In genomic region chr3:136283627-136284026, GRCh38 we compare ENCODE assay signal across 15 cellular contexts. TPM values are rescaled to one million over a fixed set of nuclear protein-coding genes. Genes with fewer than 3 reads are reported as not detected.
DNase-seq lines count a peak whose midpoint lies in the region; FAIRE-seq and TF ChIP-seq lines count a peak whose summit lies in the region.
"Had no signal": no experiment of that assay in that cellular context is flagged by ENCODE, and none has a peak within 500 bp of the region (broad histone marks: within the 10 kb centered on the region; RNA-seq: fewer than 3 reads in every experiment).

No MANE protein-coding gene starts in this region.

- TF ChIP-seq CTCF in DOHH2 (IDR thresholded peaks at IDR 0.05; ENCODE audit: low read depth, low read length, poor library complexity, severe bottlenecking) (no peak), fibroblast of villous mesenchyme (IDR thresholded peaks at IDR 0.05; ENCODE audit: insufficient read depth, low read depth, low read length) (no peak), osteoblast (IDR thresholded peaks at IDR 0.05; ENCODE audit: extremely low read depth, low read depth, low read length) (no peak)

- H3K36me3 ChIP-seq in DOHH2 (ENCODE audit: control insufficient read depth, low read length) = peaks cover 59% of the 10 kb centered on the region
- H3K36me3 ChIP-seq in osteoblast (ENCODE audit: insufficient read depth, low read length) = peaks cover 27% of the 10 kb centered on the region

- H3K9me3 ChIP-seq in DOHH2 (ENCODE audit: control insufficient read depth, insufficient read depth, low read length) (peaks cover 22% of the 10 kb centered on the region; the same call in 1 of the 2 replicates), osteoblast (ENCODE audit: low read depth, low read length) (no peaks in the 10 kb centered on the region)

- H3K4me1 ChIP-seq in DOHH2 (ENCODE audit: control insufficient read depth, low read length) = peaks cover 70% of the 10 kb centered on the region
- no peaks in the 10 kb centered on the region for H3K4me1 ChIP-seq in osteoblast (ENCODE audit: insufficient read depth, low read length)
- H3K4me1 ChIP-seq: HAP-1 had no signal

- no peak overlapping the region for H2AFZ ChIP-seq in osteoblast (ENCODE audit: low read length)

- H3K4me2 ChIP-seq in DOHH2 (ENCODE audit: low read length) (peak overlapping the region; percentile 82; the same call in 1 of the 2 replicates), osteoblast (ENCODE audit: insufficient read depth, low read length) (no peak overlapping the region)

- no peak overlapping the region for H3K27ac ChIP-seq in DOHH2 (ENCODE audit: low read depth, low read length)
- no peak overlapping the region for H3K27ac ChIP-seq in osteoblast (ENCODE audit: low read depth, low read length)
- H3K27ac ChIP-seq: 22Rv1 had no signal

- no peak for FAIRE-seq in HTR-8/SVneo (lab: Jason Lieb, UNC)
- FAIRE-seq: GM12892, H1, HepG2 had no signal

- H3K9me2 ChIP-seq in DOHH2 (replicated peaks; ENCODE audit: control insufficient read depth, low read length) = no peaks in the 10 kb centered on the region

- H3K4me3 ChIP-seq in DOHH2 (ENCODE audit: low read length) (no peak overlapping the region), fibroblast of villous mesenchyme (ENCODE audit: low read depth, low read length) (no peak overlapping the region), osteoblast (ENCODE audit: insufficient read depth, low read length) (no peak overlapping the region)
- H3K4me3 ChIP-seq: HAP-1 had no signal

- H3K79me2 ChIP-seq in DOHH2 (ENCODE audit: control insufficient read depth, low read length) = peaks cover 20% of the 10 kb centered on the region
- no peaks in the 10 kb centered on the region for H3K79me2 ChIP-seq in osteoblast (ENCODE audit: insufficient read depth, low read length)

- H3F3A ChIP-seq in DOHH2 (ENCODE audit: control insufficient read depth, insufficient read depth) = peaks cover 7% of the 10 kb centered on the region

- DNase-seq in amniotic epithelial cell (ENCODE audit: low read depth) (peak; percentile 65), fibroblast of villous mesenchyme (ENCODE audit: low read depth) (peak; percentile 38), osteoblast (ENCODE audit: insufficient read length, low spot score, missing footprints) (peak; percentile 25), hepatic stellate cell (ENCODE audit: low spot score) (no peak), HTR-8/SVneo (ENCODE audit: insufficient read length, low spot score) (no peak), COLO668 (lab: John Stamatoyannopoulos, UW; ENCODE audit: unreplicated experiment) (no peak)
- DNase-seq in stimulated activated CD8-positive, alpha-beta memory T cell treated with anti-CD3 and anti-CD28 coated beads, Interleukin-4, amount 100 ng/mL, for 48 hours = no peak
- DNase-seq: CD8-positive, alpha-beta memory T cell; DMS53 had no signal

- H3K27me3 ChIP-seq in DOHH2 (ENCODE audit: control insufficient read depth, low read length) (no peaks in the 10 kb centered on the region), osteoblast (ENCODE audit: insufficient read depth, low read length) (no peaks in the 10 kb centered on the region)

- H4K20me1 ChIP-seq in DOHH2 (ENCODE audit: control insufficient read depth, insufficient read depth, low read depth, low read length) = no peaks in the 10 kb centered on the region
- no peaks in the 10 kb centered on the region for H4K20me1 ChIP-seq in osteoblast (ENCODE audit: insufficient read depth, low read length)

RNA-seq across cellular contexts. Expression of gene PCCB, which starts 33.5 kb away (rescaled TPM):
- total RNA-seq in fibroblast of villous mesenchyme (43.2 and 52.2 TPM in 2 replicates), osteoblast (53.9 and 58.9 TPM in 2 replicates)

Comparison
In these comparisons a context has a peak if more than half of its experiments do, and no peak if none do; other contexts are left out.
1. DNase-seq: peak in amniotic epithelial cell (single experiment), fibroblast of villous mesenchyme (single experiment) and osteoblast (single experiment); none in hepatic stellate cell (single experiment), stimulated activated CD8-positive, alpha-beta memory T cell treated with anti-CD3 and anti-CD28 coated beads, Interleukin-4, amount 100 ng/mL, for 48 hours (single experiment), HTR-8/SVneo (single experiment) and COLO668 (single experiment).